In genomic region chr12:50006266-50006665, GRCh38 we compare ENCODE assay signal across 24 cellular contexts. TPM values are rescaled to one million over a fixed set of nuclear protein-coding genes. Genes with fewer than 3 reads are reported as not detected.
DNase-seq lines count a peak whose midpoint lies in the region; ATAC-seq, FAIRE-seq and TF ChIP-seq lines count a peak whose summit lies in the region.
"Had no signal": no experiment of that assay in that cellular context is flagged by ENCODE, and none has a peak within 500 bp of the region (broad histone marks: within the 10 kb centered on the region; RNA-seq: fewer than 3 reads in every experiment).

No MANE protein-coding gene starts in this region.

- peak overlapping the region in 1 of 2 donors; percentile 8 for H3K4me3 ChIP-seq in stomach smooth muscle (ENCODE audit: low read length in 2 of 2)
- H3K4me3 ChIP-seq: GM23248, SJCRH30, suprapubic skin had no signal

- H3K9me3 Mint-ChIP-seq in activated CD4-positive, alpha-beta T cell treated with anti-CD3 and anti-CD28 coated beads, Interleukin-2, amount 10 ng/mL, durations not matched to agents 7 days and 5 days: no peaks in the 10 kb centered on the region
- H3K9me3 Mint-ChIP-seq: activated CD8-positive, alpha-beta T cell treated with anti-CD3 and anti-CD28 coated beads for 36 hours; activated T-cell treated with anti-CD3 and anti-CD28 coated beads, Interleukin-2, amount 50 U/mL, for 4 hours had no signal

- H3K4me3 Mint-ChIP-seq in activated CD4-positive, alpha-beta T cell treated with anti-CD3 and anti-CD28 coated beads, Interleukin-2, amount 10 ng/mL, durations not matched to agents 7 days and 5 days: no peak overlapping the region
- H3K4me3 Mint-ChIP-seq: activated CD8-positive, alpha-beta T cell treated with anti-CD3 and anti-CD28 coated beads for 36 hours; activated naive CD8-positive, alpha-beta T cell; activated T-cell treated with anti-CD3 and anti-CD28 coated beads, Interleukin-2, amount 50 U/mL, for 4 hours had no signal

- peaks cover 17% of the 10 kb centered on the region for H3K4me1 ChIP-seq in stomach smooth muscle (ENCODE audit: control insufficient read depth, insufficient read depth, low read length)
- H3K4me1 ChIP-seq: suprapubic skin had no signal

- FAIRE-seq in islet of Langerhans (lab: Jason Lieb, UNC): peak; percentile 65
- FAIRE-seq: A204.1 had no signal

- no peaks in the 10 kb centered on the region for H3K27me3 Mint-ChIP-seq in activated CD4-positive, alpha-beta T cell treated with anti-CD3 and anti-CD28 coated beads, Interleukin-2, amount 10 ng/mL, durations not matched to agents 7 days and 5 days
- H3K27me3 Mint-ChIP-seq: activated CD8-positive, alpha-beta T cell treated with anti-CD3 and anti-CD28 coated beads for 36 hours; activated naive CD8-positive, alpha-beta T cell had no signal

- no peak overlapping the region for H3K9ac ChIP-seq in stomach smooth muscle (ENCODE audit: low read length in 2 of 2)
- H3K9ac ChIP-seq: GM23248 had no signal

- no peaks in the 10 kb centered on the region for H3K9me3 ChIP-seq in stomach smooth muscle (ENCODE audit: control insufficient read depth in 2 of 2, low read length in 2 of 2)
- H3K9me3 ChIP-seq: BE2C, neutrophil, SJCRH30, suprapubic skin had no signal

- TF ChIP-seq CTCF in VCaP (conservative IDR thresholded peaks at IDR 0.05): no peak

- CTCF ChIA-PET in activated CD4-positive, alpha-beta T cell treated with anti-CD3 and anti-CD28 coated beads, Interleukin-2, amount 10 ng/mL, durations not matched to agents 7 days and 5 days (lab: Charles Lee): interaction anchor here (0.6 to 2.0 kb wide), 7 partner anchors 10 to 537 kb away, joined by 3 to 9 read pairs (median 3); partner anchors contain the start of gene AQP6

- peaks cover 50% of the 10 kb centered on the region for H3K36me3 Mint-ChIP-seq in activated CD4-positive, alpha-beta T cell treated with anti-CD3 and anti-CD28 coated beads, Interleukin-2, amount 10 ng/mL, durations not matched to agents 7 days and 5 days (ENCODE audit: low read depth)

- POLR2A ChIA-PET in activated CD4-positive, alpha-beta T cell treated with anti-CD3 and anti-CD28 coated beads, Interleukin-2, amount 10 ng/mL, durations not matched to agents 7 days and 5 days (lab: Charles Lee): no interaction called here

- no peaks in the 10 kb centered on the region for H3K27me3 ChIP-seq in stomach smooth muscle (ENCODE audit: control insufficient read depth in 1 of 2, insufficient read depth in 2 of 2, low read length in 2 of 2)
- H3K27me3 ChIP-seq: BE2C, neutrophil, SJCRH30, suprapubic skin had no signal

- no peak for ATAC-seq in HG02610 (IDR thresholded peaks at IDR 0.05; ENCODE audit: unreplicated experiment)
- ATAC-seq: activated CD8-positive, alpha-beta T cell treated with anti-CD3 and anti-CD28 coated beads for 36 hours; activated T-cell treated with anti-CD3 and anti-CD28 coated beads, Interleukin-2, amount 50 U/mL, for 4 hours; esophagus mucosa had no signal

- peak overlapping the region; percentile 52 for H3K27ac Mint-ChIP-seq in activated CD4-positive, alpha-beta T cell treated with anti-CD3 and anti-CD28 coated beads, Interleukin-2, amount 10 ng/mL, durations not matched to agents 7 days and 5 days
- H3K27ac Mint-ChIP-seq: activated CD8-positive, alpha-beta T cell treated with anti-CD3 and anti-CD28 coated beads for 36 hours; activated naive CD8-positive, alpha-beta T cell had no signal

- DNase-seq in activated CD4-positive, alpha-beta T cell treated with anti-CD3 and anti-CD28 coated beads, Interleukin-2, amount 10 ng/mL, durations not matched to agents 7 days and 5 days: no peak
- DNase-seq in activated CD4-positive, alpha-beta T cell treated with anti-CD3 and anti-CD28 coated beads, Interleukin-2, amount 50 U/mL, for 48 hours: no peak
- DNase-seq in hippocampal formation (lab: John Stamatoyannopoulos, UW): no peak
- no peak for DNase-seq in NCI-H2081 treated with DMSO at 0.1 percent for 48 hours (lab: John Stamatoyannopoulos, UW)
- DNase-seq: activated CD8-positive, alpha-beta T cell treated with anti-CD3 and anti-CD28 coated beads for 36 hours; activated T-cell treated with anti-CD3 and anti-CD28 coated beads, Interleukin-2, amount 50 U/mL, for 4 hours; BE2C; effector memory CD4-positive, alpha-beta T cell; NCI-H187; NCI-H2227 treated with DMSO at 0.1 percent for 48 hours; SJCRH30; T-helper 2 cell had no signal

- H3K4me1 Mint-ChIP-seq in activated CD4-positive, alpha-beta T cell treated with anti-CD3 and anti-CD28 coated beads, Interleukin-2, amount 10 ng/mL, durations not matched to agents 7 days and 5 days: peaks cover 11% of the 10 kb centered on the region

- H3K27ac ChIP-seq in VCaP (peak overlapping the region; percentile 53), stomach smooth muscle (ENCODE audit: low read length) (peak overlapping the region; percentile 77)
- H3K27ac ChIP-seq: GM23248, neutrophil, SJCRH30, suprapubic skin had no signal

- H3K36me3 ChIP-seq in stomach smooth muscle (ENCODE audit: control insufficient read depth in 2 of 2, insufficient read depth in 2 of 2, low read length in 2 of 2): no peaks in the 10 kb centered on the region

RNA-seq across cellular contexts. Expression of gene RACGAP1, which starts 19.0 kb away (rescaled TPM):
- 100 to 1,000 TPM; 177 to 183 TPM for total RNA-seq in activated CD4-positive, alpha-beta T cell treated with anti-CD3 and anti-CD28 coated beads, Interleukin-2, amount 10 ng/mL, durations not matched to agents 7 days and 5 days

RNA-seq across cellular contexts. Expression of gene AQP6, which starts 33.5 kb away (rescaled TPM):
- not detected for total RNA-seq in activated CD4-positive, alpha-beta T cell treated with anti-CD3 and anti-CD28 coated beads, Interleukin-2, amount 10 ng/mL, durations not matched to agents 7 days and 5 days
- total RNA-seq: activated CD8-positive, alpha-beta T cell treated with anti-CD3 and anti-CD28 coated beads for 36 hours; activated T-cell treated with anti-CD3 and anti-CD28 coated beads, Interleukin-2, amount 50 U/mL, for 4 hours; esophagus mucosa; glomerular endothelial cell; GM23248; SJCRH30; suprapubic skin had no signal

RNA-seq across cellular contexts. Expression of gene AQP5, which starts 44.6 kb away (rescaled TPM):
- total RNA-seq in activated CD4-positive, alpha-beta T cell treated with anti-CD3 and anti-CD28 coated beads, Interleukin-2, amount 10 ng/mL, durations not matched to agents 7 days and 5 days: not detected
- total RNA-seq: activated CD8-positive, alpha-beta T cell treated with anti-CD3 and anti-CD28 coated beads for 36 hours; activated T-cell treated with anti-CD3 and anti-CD28 coated beads, Interleukin-2, amount 50 U/mL, for 4 hours; glomerular endothelial cell; GM23248 had no signal

RNA-seq across cellular contexts. Expression of gene ASIC1, which starts 51.1 kb away (rescaled TPM):
- 10 to 100 TPM in 1 of 2 experiments, 1 to 10 TPM in 1; 8.7 to 10.1 TPM for total RNA-seq in activated CD4-positive, alpha-beta T cell treated with anti-CD3 and anti-CD28 coated beads, Interleukin-2, amount 10 ng/mL, durations not matched to agents 7 days and 5 days

RNA-seq across cellular contexts. Expression of gene AQP2, which starts 55.7 kb away (rescaled TPM):
- not detected for total RNA-seq in activated CD4-positive, alpha-beta T cell treated with anti-CD3 and anti-CD28 coated beads, Interleukin-2, amount 10 ng/mL, durations not matched to agents 7 days and 5 days
- total RNA-seq: activated CD8-positive, alpha-beta T cell treated with anti-CD3 and anti-CD28 coated beads for 36 hours; activated T-cell treated with anti-CD3 and anti-CD28 coated beads, Interleukin-2, amount 50 U/mL, for 4 hours; cerebellum; esophagus mucosa; glomerular endothelial cell; GM23248; SJCRH30 had no signal
